ENCODE assay signal across 8 cellular contexts in the genomic region with DNA sequence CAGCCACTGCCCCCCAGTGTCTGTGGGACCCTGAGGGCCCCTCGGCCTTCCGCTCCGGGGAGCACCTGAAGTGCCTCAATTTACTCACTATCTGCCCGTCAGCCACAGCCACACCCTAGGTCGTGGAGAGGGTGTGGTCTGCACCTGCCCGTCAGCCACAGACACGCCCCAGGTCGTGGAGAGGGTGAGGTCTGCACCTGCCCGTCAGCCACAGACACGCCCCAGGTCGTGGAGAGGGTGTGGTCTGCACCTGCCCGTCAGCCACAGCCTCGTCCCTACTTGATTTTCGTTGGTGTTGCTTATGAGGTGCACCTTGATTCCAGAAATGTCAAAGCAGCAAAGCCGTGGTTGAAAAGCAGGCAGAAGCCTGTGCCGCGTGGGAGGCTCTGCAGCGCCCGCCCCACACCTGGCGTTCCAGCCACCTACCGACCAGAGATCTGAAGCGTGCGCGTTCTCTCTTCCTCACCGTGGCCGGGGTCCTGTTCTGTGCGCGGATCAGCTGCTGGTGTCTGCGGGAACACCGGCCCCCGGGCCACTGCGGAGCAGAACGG.
A peak's percentile ranks its signal among the peaks of the same experiment; 100 is the strongest.
DNase-seq lines count a peak whose midpoint lies in the region; ATAC-seq and TF ChIP-seq lines count a peak whose summit lies in the region.

No MANE protein-coding gene starts in this region.

- H2AFZ ChIP-seq in PC-3 (ENCODE audit: low read length) (peak overlapping the region; percentile 68), neural progenitor cell (replicated peaks) (no peak overlapping the region)

- no TSS peak for BruUV-seq in PC-3 (replicated peaks; lab: Mats Ljungman, UMichigan)

- no peaks in the 10 kb centered on the region for H3F3A ChIP-seq in DOHH2 (ENCODE audit: control insufficient read depth, insufficient read depth)
- H3F3A ChIP-seq in PC-3 (ENCODE audit: low read length, unreplicated experiment): no peaks in the 10 kb centered on the region
- no peaks in the 10 kb centered on the region for H3F3A ChIP-seq in neural progenitor cell (ENCODE audit: low read depth)

- CTCF ChIA-PET in PC-3 (lab: Charles Lee): no interaction called here

- H3K27ac ChIP-seq in DOHH2 (ENCODE audit: low read depth, low read length) (no peak overlapping the region), PC-3 (ENCODE audit: low read length) (no peak overlapping the region), breast epithelium (no peak overlapping the region), neural progenitor cell (no peak overlapping the region)

- peaks cover 9% of the 10 kb centered on the region for H3K36me3 Mint-ChIP-seq in neural progenitor cell

- H3K27ac Mint-ChIP-seq in neural progenitor cell: no peak overlapping the region

- H3K9me3 ChIP-seq in DOHH2 (ENCODE audit: control insufficient read depth, insufficient read depth, low read length): no peaks in the 10 kb centered on the region
- H3K9me3 ChIP-seq in PC-3 (ENCODE audit: low read length): no peaks in the 10 kb centered on the region
- H3K9me3 ChIP-seq in breast epithelium: no peaks in the 10 kb centered on the region
- no peaks in the 10 kb centered on the region for H3K9me3 ChIP-seq in neural progenitor cell (ENCODE audit: low read depth)

- H4K20me1 ChIP-seq in DOHH2 (ENCODE audit: control insufficient read depth, insufficient read depth, low read depth, low read length) (no peaks in the 10 kb centered on the region), PC-3 (ENCODE audit: low read length) (no peaks in the 10 kb centered on the region), neural progenitor cell (ENCODE audit: low read depth) (no peaks in the 10 kb centered on the region)

- peaks cover 8% of the 10 kb centered on the region for H3K4me1 Mint-ChIP-seq in neural progenitor cell

- H3K36me3 ChIP-seq in DOHH2 (ENCODE audit: control insufficient read depth, low read length): no peaks in the 10 kb centered on the region
- no peaks in the 10 kb centered on the region for H3K36me3 ChIP-seq in PC-3 (ENCODE audit: low read depth, low read length)
- no peaks in the 10 kb centered on the region for H3K36me3 ChIP-seq in breast epithelium
- H3K36me3 ChIP-seq in neural progenitor cell: no peaks in the 10 kb centered on the region

- H3K79me2 ChIP-seq in DOHH2 (ENCODE audit: control insufficient read depth, low read length) (no peaks in the 10 kb centered on the region), PC-3 (ENCODE audit: low read length) (no peaks in the 10 kb centered on the region), neural progenitor cell (ENCODE audit: low read depth) (no peaks in the 10 kb centered on the region)

- peak overlapping the region; percentile 61 for H3K4me2 ChIP-seq in DOHH2 (ENCODE audit: low read length)
- peak overlapping the region; percentile 93 for H3K4me2 ChIP-seq in PC-3 (ENCODE audit: low read length)
- H3K4me2 ChIP-seq in neural progenitor cell: no peak overlapping the region

- peaks cover 10% of the 10 kb centered on the region for H3K4me1 ChIP-seq in DOHH2 (ENCODE audit: control insufficient read depth, low read length)
- peaks cover 8% of the 10 kb centered on the region; the same call in 1 of the 2 replicates for H3K4me1 ChIP-seq in PC-3 (ENCODE audit: insufficient read depth, low read length)
- no peaks in the 10 kb centered on the region for H3K4me1 ChIP-seq in breast epithelium
- H3K4me1 ChIP-seq in neural progenitor cell: no peaks in the 10 kb centered on the region

- TF ChIP-seq CTCF in DOHH2 (IDR thresholded peaks at IDR 0.05; ENCODE audit: low read depth, low read length, poor library complexity, severe bottlenecking) (no peak), PC-3 (conservative IDR thresholded peaks at IDR 0.05; ENCODE audit: low read depth, low read length) (no peak), breast epithelium (IDR thresholded peaks at IDR 0.05) (no peak), omental fat pad (IDR thresholded peaks at IDR 0.05) (no peak), neural progenitor cell (IDR thresholded peaks at IDR 0.05) (no peak)

- no peak for TF ChIP-seq POLR2A in breast epithelium (IDR thresholded peaks at IDR 0.05)

- H3K9me2 ChIP-seq in DOHH2 (replicated peaks; ENCODE audit: control insufficient read depth, low read length) (no peaks in the 10 kb centered on the region), PC-3 (replicated peaks; ENCODE audit: low read length) (no peaks in the 10 kb centered on the region)

- POLR2A ChIA-PET in PC-3 (lab: Charles Lee; ENCODE audit: unreplicated experiment): no interaction called here

- intact Hi-C loops in PC-3 (cut with micrococcal nuclease) (no loop called here), breast epithelium (cut with DNase I; ENCODE audit: low total_unique reads) (no loop called here)

- H3K9ac ChIP-seq in PC-3 (ENCODE audit: low read length) (no peak overlapping the region), neural progenitor cell (no peak overlapping the region)

- H3K27me3 ChIP-seq in DOHH2 (ENCODE audit: control insufficient read depth, low read length) (peaks cover 15% of the 10 kb centered on the region), PC-3 (ENCODE audit: low read length) (no peaks in the 10 kb centered on the region), breast epithelium (no peaks in the 10 kb centered on the region), neural progenitor cell (no peaks in the 10 kb centered on the region)

- DNase-seq in PC-3 (peak; percentile 61), breast epithelium (ENCODE audit: low spot score in 2 of 2) (peak; percentile 58 to 72), omental fat pad (ENCODE audit: low spot score) (no peak), neural progenitor cell (ENCODE audit: low spot score) (no peak), middle frontal gyrus (ENCODE audit: extremely low spot score, low spot score) (no peak)

- H3K4me3 Mint-ChIP-seq in neural progenitor cell: no peak overlapping the region

- H3K4me3 ChIP-seq in DOHH2 (ENCODE audit: low read length): peak overlapping the region; percentile 39
- H3K4me3 ChIP-seq in PC-3 (ENCODE audit: low read length): peak overlapping the region; percentile 67
- H3K4me3 ChIP-seq in breast epithelium: peak overlapping the region in 2 of 3 donors; percentile 50 to 63
- H3K4me3 ChIP-seq in neural progenitor cell: no peak overlapping the region

- H3K27me3 Mint-ChIP-seq in neural progenitor cell (ENCODE audit: insufficient read depth, low read depth): peaks cover 2% of the 10 kb centered on the region

- peaks cover 2% of the 10 kb centered on the region for H3K9me3 Mint-ChIP-seq in neural progenitor cell

- ATAC-seq in HG02884 (IDR thresholded peaks at IDR 0.05; ENCODE audit: unreplicated experiment) (peak; percentile 57), PC-3 (peak; percentile 96), omental fat pad (ENCODE audit: low FRiP score) (peak; percentile 48), HG03432 (IDR thresholded peaks at IDR 0.05; ENCODE audit: unreplicated experiment) (no peak)

Comparison
In these comparisons a context has a peak if more than half of its experiments do, and no peak if none do; other contexts are left out.
1. DNase-seq: peak in PC-3 (single experiment) and breast epithelium (2 of 2); none in omental fat pad (single experiment), neural progenitor cell (single experiment) and middle frontal gyrus (single experiment).